Comparison of ENCODE assay signal across 11 cellular contexts in genomic region chr3:127699098-127699945, GRCh38. TPM values are rescaled to one million over a fixed set of nuclear protein-coding genes. Genes with fewer than 3 reads are reported as not detected.
A peak's percentile ranks its signal among the peaks of the same experiment; 100 is the strongest.
DNase-seq lines count a peak whose midpoint lies in the region; ATAC-seq and TF ChIP-seq lines count a peak whose summit lies in the region.
"Had no signal": no experiment of that assay in that cellular context is flagged by ENCODE, and none has a peak within 500 bp of the region (broad histone marks: within the 10 kb centered on the region; RNA-seq: fewer than 3 reads in every experiment).

No MANE protein-coding gene starts in this region.

- H3K27ac Mint-ChIP-seq in HFFc6, result peak overlapping the region; percentile 56; the same call in 1 of the 2 replicates
- H3K27ac Mint-ChIP-seq in activated CD8-positive, alpha-beta T cell treated with anti-CD3 and anti-CD28 coated beads for 36 hours, result no peak overlapping the region

- 36 to 47% (median 44%) methylated on average over 4 to 5 of the region's 5 CpGs for WGBS in adrenal gland, 4 donors

- no peak overlapping the region for H3K4me3 Mint-ChIP-seq in HFFc6
- H3K4me3 Mint-ChIP-seq in activated CD8-positive, alpha-beta T cell treated with anti-CD3 and anti-CD28 coated beads for 36 hours, result no peak overlapping the region

- H3K36me3 ChIP-seq in adrenal gland (replicated peaks in 1 of 2) (no peaks in the 10 kb centered on the region), left ventricle myocardium inferior (peaks cover 8% of the 10 kb centered on the region)
- H3K36me3 ChIP-seq: cardiac muscle cell had no signal

- H3K36me3 Mint-ChIP-seq in HFFc6 (ENCODE audit: low read depth), result peaks cover 15% of the 10 kb centered on the region
- H3K36me3 Mint-ChIP-seq in activated CD8-positive, alpha-beta T cell treated with anti-CD3 and anti-CD28 coated beads for 36 hours (ENCODE audit: low read depth), result no peaks in the 10 kb centered on the region

- H3K9me3 Mint-ChIP-seq in HFFc6, result peaks cover 8% of the 10 kb centered on the region; the same call in 1 of the 2 replicates
- peaks cover 4% of the 10 kb centered on the region for H3K9me3 Mint-ChIP-seq in activated CD8-positive, alpha-beta T cell treated with anti-CD3 and anti-CD28 coated beads for 36 hours

- intact Hi-C loops in adrenal gland (cut with DNase I), result loop anchor here in 1 of 2 donors (10.0 kb wide), 1 partner anchor 125 kb away; the partner anchor contains the start of gene MGLL
- intact Hi-C loops in left ventricle myocardium inferior (cut with micrococcal nuclease), result loop anchor here (10.0 kb wide), 1 partner anchor 45 kb away; no protein-coding TSS in a partner anchor
- intact Hi-C loops in activated CD8-positive, alpha-beta T cell treated with anti-CD3 and anti-CD28 coated beads for 36 hours (cut with micrococcal nuclease), result loop anchor here (10.0 kb wide), 1 partner anchor 135 kb away; no protein-coding TSS in a partner anchor

- peaks cover 54% of the 10 kb centered on the region for H3K4me1 Mint-ChIP-seq in HFFc6 (ENCODE audit: low read depth)
- H3K4me1 Mint-ChIP-seq in activated CD8-positive, alpha-beta T cell treated with anti-CD3 and anti-CD28 coated beads for 36 hours (ENCODE audit: low read depth), result peaks cover 3% of the 10 kb centered on the region

- POLR2A ChIA-PET in GM10248 (lab: Yijun Ruan, JAX), result no interaction called here
- POLR2A ChIA-PET in activated CD8-positive, alpha-beta T cell treated with anti-CD3 and anti-CD28 coated beads for 36 hours (lab: Charles Lee), result interaction anchor here (1.0 kb wide), 1 partner anchor 10 kb away, joined by 3 read pairs; no protein-coding TSS in a partner anchor

- H3K9me3 ChIP-seq in adrenal gland (replicated peaks in 1 of 3) (no peaks in the 10 kb centered on the region), left ventricle myocardium inferior (replicated peaks) (peaks cover 4% of the 10 kb centered on the region)

- H3K27ac ChIP-seq in adrenal gland (peak overlapping the region; percentile 35 to 93 (median 83)), left ventricle myocardium inferior (replicated peaks) (peak overlapping the region; percentile 96), skin epidermis (peak overlapping the region in 13 of 21 experiments; percentile 34 to 87 (median 77))
- H3K27ac ChIP-seq: cardiac muscle cell had no signal

- H3K27me3 ChIP-seq in adrenal gland (no peaks in the 10 kb centered on the region), left ventricle myocardium inferior (ENCODE audit: low read depth) (no peaks in the 10 kb centered on the region)
- H3K27me3 ChIP-seq: cardiac muscle cell had no signal

- DNase-seq in HFFc6 (peak; percentile 28), adrenal gland (peak in 6 of 7 donors; percentile 80 to 90 (median 87)), left ventricle myocardium inferior (peak; percentile 16), GM10248 (ENCODE audit: extremely low spot score) (no peak), RKO (ENCODE audit: low spot score) (no peak)
- no peak for DNase-seq in activated CD8-positive, alpha-beta T cell treated with anti-CD3 and anti-CD28 coated beads for 36 hours
- DNase-seq: NCI-H2227 treated with DMSO at 0.1 percent for 48 hours had no signal

- TF ChIP-seq CTCF in HFFc6 (IDR thresholded peaks at IDR 0.05), result no peak
- no peak for TF ChIP-seq CTCF in adrenal gland (IDR thresholded peaks at IDR 0.05)
- TF ChIP-seq CTCF in left ventricle myocardium inferior (IDR thresholded peaks at IDR 0.05; ENCODE audit: borderline replicate concordance), result no peak
- no peak for TF ChIP-seq CTCF in GM10248 (IDR thresholded peaks at IDR 0.05; ENCODE audit: control extremely low read depth, extremely low read depth, low read depth, missing control alignments)
- TF ChIP-seq CTCF in activated CD8-positive, alpha-beta T cell treated with anti-CD3 and anti-CD28 coated beads for 36 hours (IDR thresholded peaks at IDR 0.05), result no peak

- H3K4me1 ChIP-seq in adrenal gland (replicated peaks in 1 of 2) (peaks cover 56 to 67% of the 10 kb centered on the region in 2 donors), left ventricle myocardium inferior (peaks cover 93% of the 10 kb centered on the region)

- no peak for ATAC-seq in GM19455 (IDR thresholded peaks at IDR 0.05; ENCODE audit: unreplicated experiment)
- no peak for ATAC-seq in activated CD8-positive, alpha-beta T cell treated with anti-CD3 and anti-CD28 coated beads for 36 hours
- ATAC-seq: K562 had no signal

- H3K4me3 ChIP-seq in adrenal gland (no peak overlapping the region), left ventricle myocardium inferior (peak overlapping the region; percentile 23), skin epidermis (no peak overlapping the region)
- H3K4me3 ChIP-seq: cardiac muscle cell, K562 had no signal

- no peak for TF ChIP-seq POLR2A in adrenal gland (IDR thresholded peaks at IDR 0.05)

- H3K27me3 Mint-ChIP-seq in HFFc6 (ENCODE audit: insufficient read depth), result peaks cover 2% of the 10 kb centered on the region
- H3K27me3 Mint-ChIP-seq in activated CD8-positive, alpha-beta T cell treated with anti-CD3 and anti-CD28 coated beads for 36 hours, result peaks cover 3% of the 10 kb centered on the region

- CTCF ChIA-PET in GM10248 (lab: Yijun Ruan, JAX), result interaction anchor here (1.5 kb wide), 1 partner anchor 24 kb away, joined by 5 read pairs; no protein-coding TSS in a partner anchor
- CTCF ChIA-PET in activated CD8-positive, alpha-beta T cell treated with anti-CD3 and anti-CD28 coated beads for 36 hours (lab: Charles Lee), result interaction anchor here (0.9 kb wide), 1 partner anchor 133 kb away, joined by 3 read pairs; no protein-coding TSS in a partner anchor

RNA-seq across cellular contexts. Expression of gene ABTB1, which starts 26.6 kb away (rescaled TPM):
- 10 to 100 TPM in 4 of 6 experiments, 1 to 10 TPM in 2; 9.5 to 14.0 (median 11.5) TPM for total RNA-seq in HFFc6 (2021; fragmentation: NEBNext Ultra II Directional; extraction: Animal tissue kit (Norgen Biotek cat#: 25700))
- total RNA-seq in adrenal gland (10 to 100 TPM; 13.0 to 68.0 (median 32.2) TPM), left ventricle myocardium inferior (29.9 TPM)
- 10 to 100 TPM in 2 of 3 donors, 1 to 10 TPM in 1; 2.8 to 96.0 (median 62.1) TPM for polyA plus RNA-seq in adrenal gland
- total RNA-seq in activated CD8-positive, alpha-beta T cell treated with anti-CD3 and anti-CD28 coated beads for 36 hours, result 10 to 100 TPM in 1 of 2 experiments, 1 to 10 TPM in 1; 9.7 to 10.6 TPM

Comparison
In these comparisons a context has a peak if more than half of its experiments do, and no peak if none do; other contexts are left out.
1. DNase-seq: peak in HFFc6 (single experiment), adrenal gland (6 of 7) and left ventricle myocardium inferior (single experiment); none in GM10248 (single experiment), activated CD8-positive, alpha-beta T cell treated with anti-CD3 and anti-CD28 coated beads for 36 hours (single experiment) and RKO (single experiment).
2. Peak in every context shown above with its lines, with median percentiles within 50 percentile points of each other: H3K27ac ChIP-seq.